8 cellular contexts compared by ENCODE assay signal in the genomic region with DNA sequence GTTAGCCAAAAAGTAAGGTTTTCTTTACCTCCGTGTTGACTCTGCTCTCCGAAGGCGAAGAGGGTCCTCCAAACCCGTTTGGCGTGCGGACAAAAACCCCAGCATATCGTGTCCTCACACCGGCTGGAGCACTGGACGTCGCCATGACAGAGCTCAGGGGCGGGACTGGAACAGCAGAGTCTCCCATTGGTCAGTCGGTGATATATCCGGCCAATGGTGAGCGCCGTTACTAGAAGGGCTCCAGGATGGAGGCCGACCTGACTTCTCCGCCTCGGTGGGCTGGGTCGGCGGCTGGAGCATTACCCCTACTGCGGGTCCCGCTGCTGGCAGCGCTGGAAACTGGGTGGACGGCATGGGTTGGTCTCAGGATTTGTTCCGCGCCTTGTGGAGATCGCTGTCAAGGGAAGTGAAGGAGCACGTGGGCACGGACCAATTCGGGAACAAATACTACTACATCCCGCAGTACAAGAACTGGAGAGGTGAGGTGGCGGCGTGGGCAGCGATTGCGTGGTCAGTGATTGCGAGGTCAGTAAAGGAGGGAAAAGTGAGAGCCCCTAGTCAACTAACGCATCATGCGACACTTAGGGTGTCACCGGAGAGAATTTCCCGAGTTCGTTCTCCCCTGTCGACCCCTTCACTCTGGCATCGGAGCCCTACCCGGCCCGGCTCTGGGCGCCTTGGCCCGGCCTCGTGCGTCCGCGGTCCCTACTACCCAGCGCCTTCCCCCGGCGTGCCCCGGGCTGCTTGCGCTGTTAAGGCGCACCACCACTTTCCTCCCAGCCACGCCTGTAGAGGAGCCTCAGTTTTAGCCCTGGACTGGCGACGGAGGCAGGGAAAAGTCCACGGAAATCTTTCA. TPM values are rescaled to one million over a fixed set of nuclear protein-coding genes. Genes with fewer than 3 reads are reported as not detected.
DNase-seq lines count a peak whose midpoint lies in the region; ATAC-seq, FAIRE-seq and TF ChIP-seq lines count a peak whose summit lies in the region.

A gene with protein sequence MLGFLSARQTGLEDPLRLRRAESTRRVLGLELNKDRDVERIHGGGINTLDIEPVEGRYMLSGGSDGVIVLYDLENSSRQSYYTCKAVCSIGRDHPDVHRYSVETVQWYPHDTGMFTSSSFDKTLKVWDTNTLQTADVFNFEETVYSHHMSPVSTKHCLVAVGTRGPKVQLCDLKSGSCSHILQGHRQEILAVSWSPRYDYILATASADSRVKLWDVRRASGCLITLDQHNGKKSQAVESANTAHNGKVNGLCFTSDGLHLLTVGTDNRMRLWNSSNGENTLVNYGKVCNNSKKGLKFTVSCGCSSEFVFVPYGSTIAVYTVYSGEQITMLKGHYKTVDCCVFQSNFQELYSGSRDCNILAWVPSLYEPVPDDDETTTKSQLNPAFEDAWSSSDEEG (minus strand): TSS at position 167 of the 856 bp plus-strand sequence. CDS start 62 bp downstream, at position 105.
A gene with protein sequence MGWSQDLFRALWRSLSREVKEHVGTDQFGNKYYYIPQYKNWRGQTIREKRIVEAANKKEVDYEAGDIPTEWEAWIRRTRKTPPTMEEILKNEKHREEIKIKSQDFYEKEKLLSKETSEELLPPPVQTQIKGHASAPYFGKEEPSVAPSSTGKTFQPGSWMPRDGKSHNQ (plus strand): TSS at position 302 of the 856 bp plus-strand sequence. CDS start 51 bp downstream, at position 353.

- H3K9me3 Mint-ChIP-seq in activated naive CD8-positive, alpha-beta T cell treated with anti-CD3 and anti-CD28 coated beads, Interleukin-2, amount 10 ng/mL, durations not matched to agents 7 days and 5 days: no peaks in the 10 kb centered on the region

- peak within 1 kb of the TSS; percentile 79 for H3K27ac Mint-ChIP-seq in activated naive CD8-positive, alpha-beta T cell treated with anti-CD3 and anti-CD28 coated beads, Interleukin-2, amount 10 ng/mL, durations not matched to agents 7 days and 5 days

- POLR2A ChIA-PET in activated naive CD8-positive, alpha-beta T cell treated with anti-CD3 and anti-CD28 coated beads, Interleukin-2, amount 10 ng/mL, durations not matched to agents 7 days and 5 days (lab: Charles Lee): interaction anchor here (0.6 to 2.4 kb wide), 3 partner anchors 9 to 246 kb away, joined by 4 to 9 read pairs (median 6); partner anchors contain the start of gene DEPDC1B

- intact Hi-C loops in pancreas (cut with DNase I) (no loop called here), tibial artery (cut with DNase I; ENCODE audit: low total_unique reads) (loop anchor here (10.0 kb wide), 2 partner anchors 220 to 390 kb away; partner anchors contain the start of genes SMIM15 and ZSWIM6)

- TF ChIP-seq CTCF in GM12864 (IDR thresholded peaks at IDR 0.05; ENCODE audit: low read depth, low read length, missing control alignments) (no peak), cardiac muscle cell (IDR thresholded peaks at IDR 0.05; ENCODE audit: low read depth, low read length) (no peak), pancreas (IDR thresholded peaks at IDR 0.05) (no peak), tibial artery (IDR thresholded peaks at IDR 0.05) (no peak)

- no peaks in the 10 kb centered on the region for H3K27me3 Mint-ChIP-seq in activated naive CD8-positive, alpha-beta T cell treated with anti-CD3 and anti-CD28 coated beads, Interleukin-2, amount 10 ng/mL, durations not matched to agents 7 days and 5 days

- H3K36me3 Mint-ChIP-seq in activated naive CD8-positive, alpha-beta T cell treated with anti-CD3 and anti-CD28 coated beads, Interleukin-2, amount 10 ng/mL, durations not matched to agents 7 days and 5 days: peaks cover 4% of the 10 kb centered on the region

- DNase-seq in GM12864 (ENCODE audit: low read depth) (peak; percentile 71), NCI-H1105 treated with DMSO at 0.1 percent for 48 hours (lab: John Stamatoyannopoulos, UW) (peak; percentile 79), SKM-1 treated with dmso at 0.1 percent for 144 hours (lab: John Stamatoyannopoulos, UW; ENCODE audit: unreplicated experiment) (peak; percentile 86), cardiac muscle cell (ENCODE audit: low read depth in 1 of 2, low spot score in 1 of 2) (peak; percentile 94 to 95), pancreas (peak; percentile 84 to 93 (median 88)), tibial artery (peak; percentile 92 to 94)
- peak; percentile 82 for DNase-seq in activated naive CD8-positive, alpha-beta T cell treated with anti-CD3 and anti-CD28 coated beads, Interleukin-2, amount 10 ng/mL, durations not matched to agents 7 days and 5 days

- ATAC-seq in HG02678 (IDR thresholded peaks at IDR 0.05; ENCODE audit: unreplicated experiment) (peak; percentile 100), pancreas (peak; percentile 98 to 100 (median 99))
- peak; percentile 99 for ATAC-seq in activated naive CD8-positive, alpha-beta T cell treated with anti-CD3 and anti-CD28 coated beads, Interleukin-2, amount 10 ng/mL, durations not matched to agents 7 days and 5 days (ENCODE audit: low read depth)

- peak; percentile 39 for FAIRE-seq in pancreas (lab: Jason Lieb, UNC)

- peaks cover 14% of the 10 kb centered on the region for H3K4me1 Mint-ChIP-seq in activated naive CD8-positive, alpha-beta T cell treated with anti-CD3 and anti-CD28 coated beads, Interleukin-2, amount 10 ng/mL, durations not matched to agents 7 days and 5 days

- H3K4me1 ChIP-seq in cardiac muscle cell (ENCODE audit: low read depth) (peaks cover 6% of the 10 kb centered on the region), pancreas (peaks cover 0 to 11% (median 8%) of the 10 kb centered on the region in 3 donors), tibial artery (peaks cover 0 to 20% (median 4%) of the 10 kb centered on the region in 4 donors)

- H3K27me3 ChIP-seq in cardiac muscle cell: no peaks in the 10 kb centered on the region
- no peaks in the 10 kb centered on the region for H3K27me3 ChIP-seq in pancreas
- H3K27me3 ChIP-seq in tibial artery: no peaks in the 10 kb centered on the region

- H3K9me3 ChIP-seq in cardiac muscle cell (ENCODE audit: low read depth): no peaks in the 10 kb centered on the region
- H3K9me3 ChIP-seq in pancreas: no peaks in the 10 kb centered on the region
- H3K9me3 ChIP-seq in tibial artery: no peaks in the 10 kb centered on the region

- H3K27ac ChIP-seq in cardiac muscle cell: peak within 1 kb of the TSS; percentile 78
- peak within 1 kb of the TSS; percentile 56 to 80 (median 66) for H3K27ac ChIP-seq in pancreas
- peak within 1 kb of the TSS; percentile 78 to 89 for H3K27ac ChIP-seq in tibial artery

- H3K36me3 ChIP-seq in cardiac muscle cell (no peaks in the 10 kb centered on the region), pancreas (no peaks in the 10 kb centered on the region), tibial artery (no peaks in the 10 kb centered on the region)

- no peak within 1 kb of the TSS for H3K4me3 Mint-ChIP-seq in activated naive CD8-positive, alpha-beta T cell treated with anti-CD3 and anti-CD28 coated beads, Interleukin-2, amount 10 ng/mL, durations not matched to agents 7 days and 5 days

- peak within 1 kb of the TSS; percentile 85 for H3K4me3 ChIP-seq in GM12864 (ENCODE audit: low read depth, low read length)
- H3K4me3 ChIP-seq in cardiac muscle cell: peak within 1 kb of the TSS; percentile 59
- peak within 1 kb of the TSS; percentile 50 to 72 (median 61) for H3K4me3 ChIP-seq in pancreas
- H3K4me3 ChIP-seq in tibial artery: peak within 1 kb of the TSS; percentile 68 to 86

- WGBS in pancreas, 2 donors: 2 to 3% methylated on average over 61 of the region's 61 CpGs

RNA-seq across cellular contexts. Expression of the first gene that starts in this region (rescaled TPM):
- 10 to 100 TPM in 1 of 2 experiments, 1 to 10 TPM in 1; 8.8 to 10.5 TPM for total RNA-seq in activated naive CD8-positive, alpha-beta T cell treated with anti-CD3 and anti-CD28 coated beads, Interleukin-2, amount 10 ng/mL, durations not matched to agents 7 days and 5 days
- total RNA-seq in cardiac muscle cell (9.7 and 23.9 TPM in 2 replicates), pancreas (1 to 10 TPM; 2.6 to 5.0 (median 4.1) TPM)
- polyA plus RNA-seq in cardiac muscle cell (17.6 and 19.1 TPM in 2 replicates), pancreas (1 to 10 TPM; 3.2 to 4.4 TPM)

RNA-seq across cellular contexts. Expression of the second gene that starts in this region (rescaled TPM):
- 10 to 100 TPM; 16.2 to 18.5 TPM for total RNA-seq in activated naive CD8-positive, alpha-beta T cell treated with anti-CD3 and anti-CD28 coated beads, Interleukin-2, amount 10 ng/mL, durations not matched to agents 7 days and 5 days
- 17.6 and 28.8 TPM in 2 replicates for total RNA-seq in cardiac muscle cell
- polyA plus RNA-seq in cardiac muscle cell: 50.3 and 51.2 TPM in 2 replicates
- total RNA-seq in pancreas: 10 to 100 TPM in 5 of 6 donors, 1 to 10 TPM in 1; 9.4 to 14.8 (median 11.6) TPM
- 10 to 100 TPM; 22.8 to 28.6 TPM for polyA plus RNA-seq in pancreas

Comparison
In these comparisons a context has a peak if more than half of its experiments do, and no peak if none do; other contexts are left out.
1. Peak in every context shown above with its lines: DNase-seq, ATAC-seq, H3K4me3 ChIP-seq and H3K27ac ChIP-seq.